ENCODE assay signal across 32 cellular contexts in the genomic region with DNA sequence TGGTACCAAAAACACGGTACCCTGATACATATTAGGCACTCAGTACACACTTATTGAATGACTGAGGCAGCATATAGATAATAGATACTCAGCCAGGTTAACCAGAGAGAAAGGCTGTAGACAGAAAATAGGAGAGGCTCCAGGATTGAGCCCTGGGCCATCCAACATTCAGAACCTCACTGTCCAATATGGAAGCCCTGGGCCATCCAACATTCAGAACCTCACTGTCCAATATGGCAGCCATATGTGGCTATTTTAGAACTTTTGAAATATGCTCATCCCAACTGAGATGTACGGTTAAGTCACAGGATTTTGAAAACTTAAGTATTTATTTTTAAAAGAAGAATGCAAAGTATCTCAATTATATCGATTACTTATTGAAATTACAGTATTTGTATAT.
"Had no signal": no experiment of that assay in that cellular context is flagged by ENCODE, and none has a peak within 500 bp of the region (broad histone marks: within the 10 kb centered on the region; RNA-seq: fewer than 3 reads in every experiment).

No MANE protein-coding gene starts in this region.

- H3K36me3 ChIP-seq: brain microvascular endothelial cell, gastrocnemius medialis, heart left ventricle, WERI-Rb-1 had no signal

- FAIRE-seq: astrocyte, bronchial epithelial cell had no signal

- H3K27ac Mint-ChIP-seq: activated B cell treated with CpG ODN at 0.5 μM for 24 hours; activated CD8-positive, alpha-beta T cell treated with anti-CD3 and anti-CD28 coated beads for 36 hours; activated naive CD8-positive, alpha-beta T cell; activated T-helper 17 cell treated with anti-CD3 and anti-CD28 coated beads, Interleukin-2, amount 50 U/mL, for 72 hours; dendritic cell treated with granulocyte-macrophage colony-stimulating factor and Interleukin-4, amounts not matched to agents 40 ng/mL and 50 ng/mL, for 4 days; endodermal cell; T-helper 17 cell; T-helper 2 cell treated with Interferon-gamma antibody and Interleukin-4, amounts not matched to agents 5 μg/mL and 100 μg/mL, for 36 hours had no signal

- DNase-seq: activated B cell treated with CpG ODN at 0.5 μM for 24 hours; activated CD4-positive, alpha-beta T cell treated with anti-CD3 and anti-CD28 coated beads for 48 hours; activated CD4-positive, alpha-beta T cell treated with anti-CD3 and anti-CD28 coated beads, Interleukin-2, amount 50 U/mL, for 1 hour; activated CD4-positive, alpha-beta T cell treated with anti-CD3 and anti-CD28 coated beads, Interleukin-2, amount 50 U/mL, for 48 hours; activated CD8-positive, alpha-beta memory T cell treated with anti-CD3 and anti-CD28 coated beads for 24 hours; activated CD8-positive, alpha-beta T cell treated with anti-CD3 and anti-CD28 coated beads for 36 hours; activated effector memory CD4-positive, alpha-beta T cell treated with Interleukin-2 at 50 U/mL for 16 hours; activated gamma-delta T cell treated with Interleukin-2 at 50 U/mL for 16 hours; activated naive CD4-positive, alpha-beta T cell treated with anti-CD3 and anti-CD28 coated beads, Interleukin-2, amount 50 U/mL, for 16 hours; activated naive CD4-positive, alpha-beta T cell treated with Interleukin-2 at 50 U/mL for 16 hours; activated T-cell treated with anti-CD3 and anti-CD28 coated beads, Interleukin-2, amount 50 U/mL, for 4 hours; amniotic stem cell; anterior cingulate cortex; brain microvascular endothelial cell; dorsolateral prefrontal cortex; effector memory CD4-positive, alpha-beta T cell; endodermal cell; foreskin keratinocyte; gastrocnemius medialis; glutamatergic neuron; heart left ventricle; T-helper 17 cell; T1000; WERI-Rb-1 had no signal

- H3K4me3 Mint-ChIP-seq: activated B cell treated with CpG ODN at 0.5 μM for 24 hours; activated CD8-positive, alpha-beta T cell treated with anti-CD3 and anti-CD28 coated beads for 36 hours; activated naive CD8-positive, alpha-beta T cell; activated T-cell treated with anti-CD3 and anti-CD28 coated beads, Interleukin-2, amount 50 U/mL, for 4 hours; activated T-helper 17 cell treated with anti-CD3 and anti-CD28 coated beads, Interleukin-2, amount 50 U/mL, for 72 hours; central memory CD8-positive, alpha-beta T cell; dendritic cell treated with granulocyte-macrophage colony-stimulating factor and Interleukin-4, amounts not matched to agents 40 ng/mL and 50 ng/mL, for 4 days; endodermal cell; T-helper 17 cell; T-helper 2 cell treated with Interferon-gamma antibody and Interleukin-4, amounts not matched to agents 5 μg/mL and 100 μg/mL, for 36 hours had no signal

- H3K27me3 ChIP-seq: brain microvascular endothelial cell had no signal

- H3K36me3 Mint-ChIP-seq: activated naive CD8-positive, alpha-beta T cell had no signal

- H3K4me3 ChIP-seq: coronary artery, dorsolateral prefrontal cortex, gastrocnemius medialis, heart left ventricle had no signal

- H3K9me3 Mint-ChIP-seq: activated CD8-positive, alpha-beta T cell treated with anti-CD3 and anti-CD28 coated beads for 36 hours; endodermal cell; T-helper 2 cell treated with Interferon-gamma antibody and Interleukin-4, amounts not matched to agents 5 μg/mL and 100 μg/mL, for 36 hours had no signal

- H3K9me3 ChIP-seq: gastrocnemius medialis, heart left ventricle had no signal

- H3K27ac ChIP-seq: brain microvascular endothelial cell, coronary artery, dorsolateral prefrontal cortex, foreskin keratinocyte, gastrocnemius medialis, heart left ventricle, WERI-Rb-1 had no signal

- H3K4me1 Mint-ChIP-seq: activated B cell treated with CpG ODN at 0.5 μM for 24 hours; activated T-helper 17 cell treated with anti-CD3 and anti-CD28 coated beads, Interleukin-2, amount 50 U/mL, for 72 hours; central memory CD8-positive, alpha-beta T cell; T-helper 17 cell had no signal
